Comparison of ENCODE assay signal across 8 cellular contexts in genomic region chr21:45287438-45288391, GRCh38. TPM values are rescaled to one million over a fixed set of nuclear protein-coding genes. Genes with fewer than 3 reads are reported as not detected.
DNase-seq lines count a peak whose midpoint lies in the region; ATAC-seq and TF ChIP-seq lines count a peak whose summit lies in the region.

Gene POFUT2 (minus strand): TSS chr21:45287895. CDS start chr21:45287871, 24 bp downstream.

- intact Hi-C loops in spleen (cut with DNase I; ENCODE audit: low total_unique reads) = no loop called here

- H3K27me3 ChIP-seq in spleen (replicated peaks in 1 of 7) = no peaks in the 10 kb centered on the region

- TF ChIP-seq CTCF in AG10803 (conservative IDR thresholded peaks at IDR 0.05; ENCODE audit: low read length) = peak; percentile 4; the same call in 1 of the 2 replicates
- peak in 4 of 11 experiments; percentile 26 to 56 (median 37) for TF ChIP-seq CTCF in spleen (IDR thresholded peaks at IDR 0.05 in 8 of 11, conservative IDR thresholded peaks at IDR 0.05 in 3 of 11)

- TF ChIP-seq POLR2A in GM19099 (IDR thresholded peaks at IDR 0.05; ENCODE audit: extremely low read depth, insufficient read length, low read depth) = peak; percentile 76
- peak; percentile 28 to 67 (median 41) for TF ChIP-seq POLR2A in spleen (IDR thresholded peaks at IDR 0.05)

- H3K27ac ChIP-seq in caudate nucleus (ENCODE audit: low read depth, low read length) = peak within 1 kb of the TSS; percentile 78
- H3K27ac ChIP-seq in spleen = peak within 1 kb of the TSS in 7 of 8 donors; percentile 66 to 91 (median 87)

- H3K4me3 ChIP-seq in AG10803 (ENCODE audit: low read length) (peak within 1 kb of the TSS; percentile 72), spleen (peak within 1 kb of the TSS; percentile 40 to 82 (median 70))

- H3K4me1 ChIP-seq in spleen = peaks cover 23 to 64% (median 41%) of the 10 kb centered on the region in 6 donors

- DNase-seq in AG10803 (ENCODE audit: low read depth) (peak; percentile 91), NCI-H446 treated with DMSO at 0.1 percent for 48 hours (lab: John Stamatoyannopoulos, UW) (peak; percentile 81), caudate nucleus (lab: John Stamatoyannopoulos, UW) (peak; percentile 71 to 98 (median 93)), inferior parietal cortex (ENCODE audit: extremely low spot score) (peak; percentile 96), spleen (peak; percentile 99)
- peak; percentile 99 for DNase-seq in activated CD4-positive, CD25-positive, alpha-beta regulatory T cell treated with anti-CD3 and anti-CD28 coated beads, Interleukin-2, amount 50 U/mL, for 16 hours (ENCODE audit: low read depth, low spot score)

- peaks cover 0 to 34% (median 29%) of the 10 kb centered on the region in 6 donors for H3K36me3 ChIP-seq in spleen

- no peaks in the 10 kb centered on the region for H3K9me3 ChIP-seq in spleen

- ATAC-seq in HG03354 (IDR thresholded peaks at IDR 0.05; ENCODE audit: poor library complexity, severe bottlenecking, unreplicated experiment) = peak; percentile 85

- 0 to 2% (median 1%) methylated on average over 16 to 90 of the region's 90 CpGs for WGBS in spleen, 5 donors

RNA-seq across cellular contexts. Expression of gene POFUT2, which starts in this region (rescaled TPM):
- total RNA-seq in spleen = 10 to 100 TPM; 24.1 to 37.0 (median 28.8) TPM
- 10 to 100 TPM; 10.5 to 23.2 (median 19.3) TPM for polyA plus RNA-seq in spleen

Comparison
In these comparisons a context has a peak if more than half of its experiments do, and no peak if none do; other contexts are left out.
1. Peak in every context shown above with its lines: DNase-seq, ATAC-seq, H3K4me3 ChIP-seq and H3K27ac ChIP-seq.